33 cellular contexts compared by ENCODE assay signal in genomic region chr18:79609021-79609461, GRCh38.
DNase-seq lines count a peak whose midpoint lies in the region; ATAC-seq and TF ChIP-seq lines count a peak whose summit lies in the region.
"Had no signal": no experiment of that assay in that cellular context is flagged by ENCODE, and none has a peak within 500 bp of the region (broad histone marks: within the 10 kb centered on the region; RNA-seq: fewer than 3 reads in every experiment).

No MANE protein-coding gene starts in this region.

- no peaks in the 10 kb centered on the region for H3K79me1 ChIP-seq in mesendoderm (ENCODE audit: low read length)

- TF ChIP-seq EP300 in suprapubic skin (IDR thresholded peaks at IDR 0.05), result no peak

- no peak overlapping the region for H3K23ac ChIP-seq in mesendoderm (ENCODE audit: low read length)

- H3K18ac ChIP-seq in mesendoderm (ENCODE audit: low read length), result no peak overlapping the region

- peak overlapping the region; percentile 37 for H3K56ac ChIP-seq in mesendoderm (ENCODE audit: low read length)

- peak overlapping the region; percentile 39 for H2BK5ac ChIP-seq in mesendoderm (ENCODE audit: low read length)

- CTCF ChIA-PET in CD4-positive, alpha-beta T cell (lab: Charles Lee), result no interaction called here
- CTCF ChIA-PET in CD4-positive, alpha-beta memory T cell (lab: Charles Lee; ENCODE audit: partially characterized antibody), result no interaction called here

- H3K27ac ChIP-seq in mesendoderm (ENCODE audit: low read depth, low read length), result no peak overlapping the region
- no peak overlapping the region for H3K27ac ChIP-seq in suprapubic skin
- H3K27ac ChIP-seq in CD4-positive, alpha-beta T cell (ENCODE audit: low read depth, low read length), result no peak overlapping the region
- no peak overlapping the region for H3K27ac ChIP-seq in CD4-positive, alpha-beta memory T cell (ENCODE audit: low read depth, low read length)
- H3K27ac ChIP-seq: A549, body of pancreas, dorsolateral prefrontal cortex, gastrocnemius medialis, SJCRH30, thoracic aorta had no signal

- peaks cover 4% of the 10 kb centered on the region for H3K27me3 Mint-ChIP-seq in chondrocyte (ENCODE audit: low read depth)
- no peaks in the 10 kb centered on the region for H3K27me3 Mint-ChIP-seq in CD4-positive, alpha-beta T cell
- H3K27me3 Mint-ChIP-seq in CD4-positive, alpha-beta memory T cell, result peaks cover 0 to 2% of the 10 kb centered on the region in 2 donors
- H3K27me3 Mint-ChIP-seq: activated CD4-positive, alpha-beta T cell treated with anti-CD3 and anti-CD28 coated beads, Interleukin-2, amount 10 ng/mL, durations not matched to agents 24 days and 14 days had no signal

- H3K4me3 ChIP-seq in mesendoderm (ENCODE audit: low read length), result no peak overlapping the region
- no peak overlapping the region for H3K4me3 ChIP-seq in suprapubic skin
- H3K4me3 ChIP-seq in CD4-positive, alpha-beta memory T cell (ENCODE audit: low read length in 2 of 2), result no peak overlapping the region
- H3K4me3 ChIP-seq: A549, body of pancreas, dorsolateral prefrontal cortex, gastrocnemius medialis, GM23338, K562, SJCRH30, smooth muscle cell, thoracic aorta had no signal

- H3K36me3 Mint-ChIP-seq in chondrocyte (ENCODE audit: low read depth), result no peaks in the 10 kb centered on the region
- H3K36me3 Mint-ChIP-seq in CD4-positive, alpha-beta T cell (ENCODE audit: low read depth), result no peaks in the 10 kb centered on the region
- no peaks in the 10 kb centered on the region for H3K36me3 Mint-ChIP-seq in CD4-positive, alpha-beta memory T cell
- H3K36me3 Mint-ChIP-seq: mesothelial cell of epicardium had no signal

- peak overlapping the region; percentile 88 for H2AK5ac ChIP-seq in mesendoderm (ENCODE audit: low read length)

- no peak overlapping the region for H3K4me2 ChIP-seq in mesendoderm (ENCODE audit: low read length)
- H3K4me2 ChIP-seq: A549, GM23338, smooth muscle cell had no signal

- no peak for TF ChIP-seq POLR2A in suprapubic skin (IDR thresholded peaks at IDR 0.05)

- no peaks in the 10 kb centered on the region for H3K79me2 ChIP-seq in mesendoderm (ENCODE audit: control insufficient read depth, insufficient read depth, low read length)

- intact Hi-C loops in cardiac septum (cut with DNase I) (no loop called here), Right ventricle myocardium inferior (cut with DNase I) (no loop called here)
- intact Hi-C loops in CD4-positive, alpha-beta T cell (cut with DNase I, micrococcal nuclease), result no loop called here
- intact Hi-C loops in CD4-positive, alpha-beta memory T cell (cut with micrococcal nuclease), result no loop called here

- H3K27ac Mint-ChIP-seq in chondrocyte (ENCODE audit: unreplicated experiment), result no peak overlapping the region
- no peak overlapping the region for H3K27ac Mint-ChIP-seq in CD4-positive, alpha-beta T cell
- H3K27ac Mint-ChIP-seq in CD4-positive, alpha-beta memory T cell, result no peak overlapping the region
- H3K27ac Mint-ChIP-seq: activated CD4-positive, alpha-beta T cell treated with anti-CD3 and anti-CD28 coated beads, Interleukin-2, amount 10 ng/mL, durations not matched to agents 24 days and 14 days; GM23338; mesothelial cell of epicardium had no signal

- TF ChIP-seq CTCF in chondrocyte (IDR thresholded peaks at IDR 0.05) (no peak), suprapubic skin (IDR thresholded peaks at IDR 0.05) (no peak)
- TF ChIP-seq CTCF in CD4-positive, alpha-beta T cell (IDR thresholded peaks at IDR 0.05), result no peak

- H3K27me3 ChIP-seq in mesendoderm (ENCODE audit: insufficient read depth, low read length, poor library complexity) (no peaks in the 10 kb centered on the region), suprapubic skin (peaks cover 3% of the 10 kb centered on the region)
- no peaks in the 10 kb centered on the region for H3K27me3 ChIP-seq in CD4-positive, alpha-beta T cell (ENCODE audit: control insufficient read depth, insufficient read depth, low read length)
- no peaks in the 10 kb centered on the region for H3K27me3 ChIP-seq in CD4-positive, alpha-beta memory T cell (ENCODE audit: insufficient read depth, low read length)
- H3K27me3 ChIP-seq: body of pancreas had no signal

- H3K4me1 Mint-ChIP-seq in chondrocyte (ENCODE audit: low read depth), result peaks cover 8% of the 10 kb centered on the region
- H3K4me1 Mint-ChIP-seq in CD4-positive, alpha-beta T cell (ENCODE audit: low read depth), result no peaks in the 10 kb centered on the region
- no peaks in the 10 kb centered on the region for H3K4me1 Mint-ChIP-seq in CD4-positive, alpha-beta memory T cell
- H3K4me1 Mint-ChIP-seq: activated CD4-positive, alpha-beta T cell treated with anti-CD3 and anti-CD28 coated beads, Interleukin-2, amount 10 ng/mL, durations not matched to agents 24 days and 14 days had no signal

- no peak overlapping the region for H3K9ac ChIP-seq in mesendoderm (ENCODE audit: low read length)

- no peaks in the 10 kb centered on the region for H3K36me3 ChIP-seq in mesendoderm (ENCODE audit: control insufficient read depth, insufficient read depth, low read length)
- H3K36me3 ChIP-seq in suprapubic skin, result no peaks in the 10 kb centered on the region
- no peaks in the 10 kb centered on the region for H3K36me3 ChIP-seq in CD4-positive, alpha-beta memory T cell (ENCODE audit: insufficient read depth, low read length)
- H3K36me3 ChIP-seq: gastrocnemius medialis, SJCRH30, thoracic aorta had no signal

- DNase-seq in cardiac septum (ENCODE audit: low spot score), result peak; percentile 47
- DNase-seq in Right ventricle myocardium inferior (ENCODE audit: missing footprints), result no peak
- DNase-seq in chondrocyte (ENCODE audit: low spot score), result peak; percentile 62
- no peak for DNase-seq in mesendoderm
- peak; percentile 53 to 64 for DNase-seq in suprapubic skin (ENCODE audit: low spot score in 2 of 2)
- no peak for DNase-seq in CD4-positive, alpha-beta T cell
- DNase-seq in CD4-positive, alpha-beta memory T cell, result no peak
- no peak for DNase-seq in HUDEP-2 (lab: John Stamatoyannopoulos, UW; ENCODE audit: unreplicated experiment in 76 of 76)
- DNase-seq: activated CD4-positive, alpha-beta T cell treated with anti-CD3 and anti-CD28 coated beads, Interleukin-2, amount 10 ng/mL, durations not matched to agents 24 days and 14 days; activated naive CD4-positive, alpha-beta T cell; activated T-cell treated with anti-CD3 and anti-CD28 coated beads, Interleukin-2, amount 50 U/mL, for 4 hours; cerebellar nuclear complex; EL; gastrocnemius medialis; hypothalamus; NCI-H1048; NCI-H1694; NCI-H446 treated with DMSO at 0.1 percent for 48 hours; NCI-H774; SJCRH30; stimulated activated CD4-positive, alpha-beta T cell treated with anti-CD3 and anti-CD28 coated beads, Interleukin-1b, Interleukin-23, amount 100 ng/mL, for 48 hours; stimulated activated naive CD8-positive, alpha-beta T cell treated with anti-CD3 and anti-CD28 coated beads, Interleukin-15, Interleukin-2, amounts not matched to agents 100 U/mL and 50 U/mL, for 24 hours; SW 1271; T-helper 9 cell had no signal

- POLR2A ChIA-PET in CD4-positive, alpha-beta T cell (lab: Charles Lee), result interaction anchor here (0.6 kb wide), 1 partner anchor 31 kb away, joined by 3 read pairs; no protein-coding TSS in a partner anchor
- POLR2A ChIA-PET in CD4-positive, alpha-beta memory T cell (lab: Charles Lee; ENCODE audit: partially characterized antibody), result no interaction called here

- ATAC-seq in Right ventricle myocardium inferior, result no peak
- ATAC-seq in CD4-positive, alpha-beta T cell (ENCODE audit: poor library complexity), result no peak
- ATAC-seq: A549; body of pancreas; gastrocnemius medialis; GM23338; K562; left colon; stimulated activated naive CD8-positive, alpha-beta T cell treated with anti-CD3 and anti-CD28 coated beads, Interleukin-15, Interleukin-2, amounts not matched to agents 100 U/mL and 50 U/mL, for 24 hours had no signal

- no peak overlapping the region for H3K4me3 Mint-ChIP-seq in chondrocyte (ENCODE audit: unreplicated experiment)
- no peak overlapping the region for H3K4me3 Mint-ChIP-seq in CD4-positive, alpha-beta T cell
- no peak overlapping the region for H3K4me3 Mint-ChIP-seq in CD4-positive, alpha-beta memory T cell
- H3K4me3 Mint-ChIP-seq: activated CD4-positive, alpha-beta T cell treated with anti-CD3 and anti-CD28 coated beads, Interleukin-2, amount 10 ng/mL, durations not matched to agents 24 days and 14 days; activated T-cell treated with anti-CD3 and anti-CD28 coated beads, Interleukin-2, amount 50 U/mL, for 4 hours; GM23338; mesothelial cell of epicardium had no signal

- no peak overlapping the region for H4K8ac ChIP-seq in mesendoderm (ENCODE audit: low read depth, low read length)

- peaks cover 3% of the 10 kb centered on the region for H3K4me1 ChIP-seq in mesendoderm (ENCODE audit: control insufficient read depth, low read depth, low read length)
- H3K4me1 ChIP-seq in suprapubic skin, result peaks cover 29% of the 10 kb centered on the region
- no peaks in the 10 kb centered on the region for H3K4me1 ChIP-seq in CD4-positive, alpha-beta memory T cell (ENCODE audit: insufficient read depth, low read length)
- H3K4me1 ChIP-seq: A549, body of pancreas, gastrocnemius medialis had no signal

- no peak overlapping the region for H2BK15ac ChIP-seq in mesendoderm (replicated peaks; ENCODE audit: low read depth)

- no peak overlapping the region for H4K5ac ChIP-seq in mesendoderm (ENCODE audit: low read length)

- H2BK120ac ChIP-seq in mesendoderm (ENCODE audit: low read depth, low read length), result no peak overlapping the region

- peak overlapping the region; percentile 42 for H3K4ac ChIP-seq in mesendoderm (ENCODE audit: low read depth, low read length)

- no peaks in the 10 kb centered on the region for H3K9me3 ChIP-seq in suprapubic skin
- H3K9me3 ChIP-seq in CD4-positive, alpha-beta T cell (ENCODE audit: control insufficient read depth, low read length), result no peaks in the 10 kb centered on the region
- H3K9me3 ChIP-seq in CD4-positive, alpha-beta memory T cell (ENCODE audit: control insufficient read depth in 1 of 2, low read length in 2 of 2), result no peaks in the 10 kb centered on the region
- H3K9me3 ChIP-seq: A549, body of pancreas, gastrocnemius medialis, SJCRH30, thoracic aorta had no signal

- WGBS in mesendoderm (ENCODE audit: extremely low coverage, insufficient coverage, low lambda C conversion rate), result no CpG with 5 or more reads among the region's 11 CpGs
- WGBS in suprapubic skin, result 91% methylated on average over 11 of the region's 11 CpGs

- H3K9me3 Mint-ChIP-seq in chondrocyte (ENCODE audit: low read depth), result no peaks in the 10 kb centered on the region
- H3K9me3 Mint-ChIP-seq in CD4-positive, alpha-beta T cell, result no peaks in the 10 kb centered on the region
- H3K9me3 Mint-ChIP-seq in CD4-positive, alpha-beta memory T cell, result peaks cover 0 to 2% (median 0%) of the 10 kb centered on the region in 8 donors
- H3K9me3 Mint-ChIP-seq: activated CD4-positive, alpha-beta T cell treated with anti-CD3 and anti-CD28 coated beads, Interleukin-2, amount 10 ng/mL, durations not matched to agents 24 days and 14 days; activated T-cell treated with anti-CD3 and anti-CD28 coated beads, Interleukin-2, amount 50 U/mL, for 4 hours; GM23338; mesothelial cell of epicardium had no signal

Comparison
In these comparisons a context has a peak if more than half of its experiments do, and no peak if none do; other contexts are left out.
1. DNase-seq: peak in cardiac septum (single experiment), chondrocyte (single experiment) and suprapubic skin (2 of 2); none in Right ventricle myocardium inferior (single experiment), mesendoderm (single experiment), CD4-positive, alpha-beta T cell (0 of 10), CD4-positive, alpha-beta memory T cell (0 of 5) and HUDEP-2 (0 of 76).